Comparison of ENCODE assay signal across 14 cellular contexts in genomic region chr5:91126888-91127287, GRCh38.
A peak's percentile ranks its signal among the peaks of the same experiment; 100 is the strongest.
DNase-seq lines count a peak whose midpoint lies in the region; ATAC-seq, FAIRE-seq and TF ChIP-seq lines count a peak whose summit lies in the region.
"Had no signal": no experiment of that assay in that cellular context is flagged by ENCODE, and none has a peak within 500 bp of the region (broad histone marks: within the 10 kb centered on the region; RNA-seq: fewer than 3 reads in every experiment).

No MANE protein-coding gene starts in this region.

- H3K36me3 ChIP-seq in breast epithelium (no peaks in the 10 kb centered on the region), esophagus (ENCODE audit: control insufficient read depth in 2 of 2, insufficient read depth in 2 of 2, low read length in 1 of 2) (no peaks in the 10 kb centered on the region), pancreas (no peaks in the 10 kb centered on the region), vagina (no peaks in the 10 kb centered on the region)

- no peaks in the 10 kb centered on the region for H3K27me3 Mint-ChIP-seq in MCF 10A (ENCODE audit: insufficient read depth, unreplicated experiment)
- H3K27me3 Mint-ChIP-seq: type B pancreatic cell had no signal

- H3K9me3 Mint-ChIP-seq in MCF 10A (ENCODE audit: unreplicated experiment) = no peaks in the 10 kb centered on the region
- H3K9me3 Mint-ChIP-seq: activated T-helper 2 cell treated with anti-CD3 and anti-CD28 coated beads, Interferon-gamma antibody, Interleukin-2, Interleukin-4, amounts not matched to agents 10 μg/mL and 5 μg/mL and 100 μg/mL, durations not matched to agents 14 hours and 24 hours and 36 hours; GM23338; type B pancreatic cell had no signal

- H3K27ac ChIP-seq in breast epithelium (peak overlapping the region; percentile 82 to 86), esophagus (ENCODE audit: low read depth in 2 of 2, low read length in 1 of 2) (peak overlapping the region; percentile 29 to 37), pancreas (peak overlapping the region in 3 of 4 donors; percentile 44 to 95 (median 88)), vagina (peak overlapping the region; percentile 71)

- H3K4me3 ChIP-seq in breast epithelium (peak overlapping the region in 1 of 3 donors; percentile 13), esophagus (ENCODE audit: low read depth in 1 of 2, low read length in 2 of 2) (no peak overlapping the region), pancreas (no peak overlapping the region), vagina (no peak overlapping the region)
- H3K4me3 ChIP-seq: GM23338 had no signal

- peak; percentile 54 to 80 (median 76) for ATAC-seq in pancreas
- no peak for ATAC-seq in HG03378 (IDR thresholded peaks at IDR 0.05; ENCODE audit: unreplicated experiment)
- ATAC-seq: activated CD8-positive, alpha-beta T cell treated with anti-CD3 and anti-CD28 coated beads, Interleukin-2, amount 10 ng/mL, durations not matched to agents 7 days and 5 days; GM23338 had no signal

- peaks cover 4 to 32% of the 10 kb centered on the region in 2 donors for H3K4me1 ChIP-seq in breast epithelium
- peaks cover 0 to 6% of the 10 kb centered on the region in 2 donors for H3K4me1 ChIP-seq in esophagus (ENCODE audit: control insufficient read depth in 2 of 2, insufficient read depth in 2 of 2, low read length in 1 of 2)
- H3K4me1 ChIP-seq in pancreas = peaks cover 0 to 73% (median 25%) of the 10 kb centered on the region in 3 donors
- peaks cover 56% of the 10 kb centered on the region for H3K4me1 ChIP-seq in vagina

- H3K9me3 ChIP-seq in breast epithelium (no peaks in the 10 kb centered on the region), esophagus (ENCODE audit: control insufficient read depth in 2 of 2, insufficient read depth in 1 of 2, low read depth in 1 of 2, low read length in 1 of 2) (no peaks in the 10 kb centered on the region), pancreas (no peaks in the 10 kb centered on the region), vagina (no peaks in the 10 kb centered on the region)

- no peaks in the 10 kb centered on the region for H3K27me3 ChIP-seq in breast epithelium
- H3K27me3 ChIP-seq in esophagus (ENCODE audit: control insufficient read depth in 1 of 2, insufficient read depth in 2 of 2, low read length in 2 of 2) = no peaks in the 10 kb centered on the region
- no peaks in the 10 kb centered on the region for H3K27me3 ChIP-seq in pancreas
- no peaks in the 10 kb centered on the region for H3K27me3 ChIP-seq in vagina

- TF ChIP-seq CTCF in breast epithelium (IDR thresholded peaks at IDR 0.05) (no peak), MCF 10A (IDR thresholded peaks at IDR 0.05; ENCODE audit: unreplicated experiment) (no peak), pancreas (IDR thresholded peaks at IDR 0.05) (no peak), vagina (IDR thresholded peaks at IDR 0.05) (no peak)

- TF ChIP-seq POLR2A in breast epithelium (IDR thresholded peaks at IDR 0.05) (no peak), vagina (IDR thresholded peaks at IDR 0.05) (no peak)

- 54 to 56% methylated on average over 2 of the region's 2 CpGs for WGBS in esophagus, 2 donors
- 31 to 38% methylated on average over 2 of the region's 2 CpGs for WGBS in pancreas, 2 donors

- BruUV-seq in MCF 10A (replicated peaks; lab: Mats Ljungman, UMichigan) = no TSS peak

- peaks cover 22% of the 10 kb centered on the region for H3K4me1 Mint-ChIP-seq in MCF 10A (ENCODE audit: insufficient read depth, unreplicated experiment)

- CTCF ChIA-PET in MCF 10A (lab: Yijun Ruan, JAX) = interaction anchor here (0.5 to 1.0 kb wide), 3 partner anchors 10 to 135 kb away, joined by 3 to 5 read pairs (median 3); no protein-coding TSS in a partner anchor

- H3K4me3 Mint-ChIP-seq in MCF 10A (ENCODE audit: unreplicated experiment) = no peak overlapping the region
- H3K4me3 Mint-ChIP-seq: activated CD8-positive, alpha-beta T cell treated with anti-CD3 and anti-CD28 coated beads, Interleukin-2, amount 10 ng/mL, durations not matched to agents 7 days and 5 days; GM23338; type B pancreatic cell had no signal

- H3K27ac Mint-ChIP-seq in MCF 10A (ENCODE audit: low read depth, unreplicated experiment) = no peak overlapping the region
- H3K27ac Mint-ChIP-seq: activated CD8-positive, alpha-beta T cell treated with anti-CD3 and anti-CD28 coated beads, Interleukin-2, amount 10 ng/mL, durations not matched to agents 7 days and 5 days; activated T-helper 2 cell treated with anti-CD3 and anti-CD28 coated beads, Interferon-gamma antibody, Interleukin-2, Interleukin-4, amounts not matched to agents 10 μg/mL and 5 μg/mL and 100 μg/mL, durations not matched to agents 14 hours and 24 hours and 36 hours; type B pancreatic cell had no signal

- POLR2A ChIA-PET in MCF 10A (lab: Yijun Ruan, JAX) = interaction anchor here (1.2 kb wide), 1 partner anchor 17 kb away, joined by 3 read pairs; no protein-coding TSS in a partner anchor

- no peak for FAIRE-seq in pancreas (lab: Jason Lieb, UNC)

- H3K36me3 Mint-ChIP-seq in MCF 10A (ENCODE audit: insufficient read depth, unreplicated experiment) = no peaks in the 10 kb centered on the region
- H3K36me3 Mint-ChIP-seq: type B pancreatic cell had no signal

- DNase-seq in breast epithelium (ENCODE audit: low spot score in 2 of 2) (no peak), MCF 10A (ENCODE audit: unreplicated experiment) (no peak), pancreas (peak in 2 of 6 donors; percentile 23 to 44), vagina (ENCODE audit: extremely low spot score in 2 of 2) (no peak), GDM1 (lab: John Stamatoyannopoulos, UW) (no peak)
- DNase-seq in activated CD8-positive, alpha-beta memory T cell treated with anti-CD3 and anti-CD28 coated beads for 24 hours = no peak
- DNase-seq: activated CD8-positive, alpha-beta T cell treated with anti-CD3 and anti-CD28 coated beads, Interleukin-2, amount 10 ng/mL, durations not matched to agents 7 days and 5 days; anterior cingulate cortex; NCI-H2171 treated with DMSO at 0.1 percent for 48 hours had no signal

- intact Hi-C loops in breast epithelium (cut with DNase I; ENCODE audit: low total_unique reads) = no loop called here
- intact Hi-C loops in MCF 10A (cut with micrococcal nuclease) = no loop called here
- intact Hi-C loops in pancreas (cut with DNase I) = no loop called here
- intact Hi-C loops in vagina (cut with DNase I) = no loop called here

Comparison
In these comparisons a context has a peak if more than half of its experiments do, and no peak if none do; other contexts are left out.
1. H3K27ac ChIP-seq: peak in every context shown above with its lines; median percentile 88 in pancreas; 84 in breast epithelium; 71 in vagina; 33 in esophagus.